ENCODE assay signal across 2 cellular contexts in the genomic region with DNA sequence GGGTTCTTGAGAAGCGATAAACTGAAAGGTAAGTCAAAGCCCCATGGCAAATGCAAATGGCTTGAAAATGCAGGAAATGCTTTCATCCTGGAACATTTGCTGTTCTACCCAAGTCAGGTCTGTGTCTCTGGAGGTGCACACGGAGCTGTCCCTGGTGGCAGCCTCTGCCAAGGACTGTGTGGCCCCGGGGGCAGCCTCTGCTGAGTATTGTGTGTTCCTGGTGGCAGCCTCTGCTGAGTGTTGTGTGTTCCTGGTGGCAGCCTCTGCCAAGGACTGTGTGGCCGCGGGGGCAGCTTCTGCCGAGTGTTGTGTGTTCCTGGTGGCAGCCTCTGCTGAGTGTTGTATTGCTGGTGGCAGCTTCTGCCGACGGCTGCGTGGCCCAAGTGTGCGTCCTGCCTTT.
TF ChIP-seq lines count a peak whose summit lies in the region.

No MANE protein-coding gene starts in this region.

TF ChIP-seq in A549, 52 proteins besides CTCF, POLR2A, EP300 and RAD21 (continued from another document):
- TF ChIP-seq, protein P1, sequence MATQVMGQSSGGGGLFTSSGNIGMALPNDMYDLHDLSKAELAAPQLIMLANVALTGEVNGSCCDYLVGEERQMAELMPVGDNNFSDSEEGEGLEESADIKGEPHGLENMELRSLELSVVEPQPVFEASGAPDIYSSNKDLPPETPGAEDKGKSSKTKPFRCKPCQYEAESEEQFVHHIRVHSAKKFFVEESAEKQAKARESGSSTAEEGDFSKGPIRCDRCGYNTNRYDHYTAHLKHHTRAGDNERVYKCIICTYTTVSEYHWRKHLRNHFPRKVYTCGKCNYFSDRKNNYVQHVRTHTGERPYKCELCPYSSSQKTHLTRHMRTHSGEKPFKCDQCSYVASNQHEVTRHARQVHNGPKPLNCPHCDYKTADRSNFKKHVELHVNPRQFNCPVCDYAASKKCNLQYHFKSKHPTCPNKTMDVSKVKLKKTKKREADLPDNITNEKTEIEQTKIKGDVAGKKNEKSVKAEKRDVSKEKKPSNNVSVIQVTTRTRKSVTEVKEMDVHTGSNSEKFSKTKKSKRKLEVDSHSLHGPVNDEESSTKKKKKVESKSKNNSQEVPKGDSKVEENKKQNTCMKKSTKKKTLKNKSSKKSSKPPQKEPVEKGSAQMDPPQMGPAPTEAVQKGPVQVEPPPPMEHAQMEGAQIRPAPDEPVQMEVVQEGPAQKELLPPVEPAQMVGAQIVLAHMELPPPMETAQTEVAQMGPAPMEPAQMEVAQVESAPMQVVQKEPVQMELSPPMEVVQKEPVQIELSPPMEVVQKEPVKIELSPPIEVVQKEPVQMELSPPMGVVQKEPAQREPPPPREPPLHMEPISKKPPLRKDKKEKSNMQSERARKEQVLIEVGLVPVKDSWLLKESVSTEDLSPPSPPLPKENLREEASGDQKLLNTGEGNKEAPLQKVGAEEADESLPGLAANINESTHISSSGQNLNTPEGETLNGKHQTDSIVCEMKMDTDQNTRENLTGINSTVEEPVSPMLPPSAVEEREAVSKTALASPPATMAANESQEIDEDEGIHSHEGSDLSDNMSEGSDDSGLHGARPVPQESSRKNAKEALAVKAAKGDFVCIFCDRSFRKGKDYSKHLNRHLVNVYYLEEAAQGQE (IDR thresholded peaks at IDR 0.05) = no peak
- no peak for TF ChIP-seq HOXB5 (CRISPR knock-in tag; IDR thresholded peaks at IDR 0.05)
- no peak for TF ChIP-seq JUNB (IDR thresholded peaks at IDR 0.05)
- no peak for TF ChIP-seq HOXA7 (CRISPR knock-in tag; IDR thresholded peaks at IDR 0.05)
- TF ChIP-seq PHF8 (IDR thresholded peaks at IDR 0.05; ENCODE audit: borderline replicate concordance, low read depth) = no peak
- TF ChIP-seq EHF (CRISPR knock-in tag; IDR thresholded peaks at IDR 0.05) = no peak
- no peak for TF ChIP-seq NFE2L2 (conservative IDR thresholded peaks at IDR 0.05; ENCODE audit: low read length)
- TF ChIP-seq JUN (IDR thresholded peaks at IDR 0.05) = no peak
- no peak for TF ChIP-seq NR3C1 (IDR thresholded peaks at IDR 0.05)
- TF ChIP-seq, protein P2, sequence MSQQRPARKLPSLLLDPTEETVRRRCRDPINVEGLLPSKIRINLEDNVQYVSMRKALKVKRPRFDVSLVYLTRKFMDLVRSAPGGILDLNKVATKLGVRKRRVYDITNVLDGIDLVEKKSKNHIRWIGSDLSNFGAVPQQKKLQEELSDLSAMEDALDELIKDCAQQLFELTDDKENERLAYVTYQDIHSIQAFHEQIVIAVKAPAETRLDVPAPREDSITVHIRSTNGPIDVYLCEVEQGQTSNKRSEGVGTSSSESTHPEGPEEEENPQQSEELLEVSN (IDR thresholded peaks at IDR 0.05; ENCODE audit: borderline replicate concordance, low read depth) = no peak
- no peak for TF ChIP-seq ZNF302 (CRISPR knock-in tag; IDR thresholded peaks at IDR 0.05)
- TF ChIP-seq CHD4 (IDR thresholded peaks at IDR 0.05; ENCODE audit: borderline replicate concordance) = no peak

TF ChIP-seq in HCT116, 20 proteins besides CTCF, POLR2A, EP300 and RAD21 (continued from another document):
- no peak for TF ChIP-seq EGR1 (IDR thresholded peaks at IDR 0.05; ENCODE audit: low read depth)
- TF ChIP-seq CEBPB (IDR thresholded peaks at IDR 0.05; ENCODE audit: low read depth) = no peak
- TF ChIP-seq SRF (IDR thresholded peaks at IDR 0.05; ENCODE audit: low read depth) = no peak
